1 cellular context compared by ENCODE assay signal in the genomic region with DNA sequence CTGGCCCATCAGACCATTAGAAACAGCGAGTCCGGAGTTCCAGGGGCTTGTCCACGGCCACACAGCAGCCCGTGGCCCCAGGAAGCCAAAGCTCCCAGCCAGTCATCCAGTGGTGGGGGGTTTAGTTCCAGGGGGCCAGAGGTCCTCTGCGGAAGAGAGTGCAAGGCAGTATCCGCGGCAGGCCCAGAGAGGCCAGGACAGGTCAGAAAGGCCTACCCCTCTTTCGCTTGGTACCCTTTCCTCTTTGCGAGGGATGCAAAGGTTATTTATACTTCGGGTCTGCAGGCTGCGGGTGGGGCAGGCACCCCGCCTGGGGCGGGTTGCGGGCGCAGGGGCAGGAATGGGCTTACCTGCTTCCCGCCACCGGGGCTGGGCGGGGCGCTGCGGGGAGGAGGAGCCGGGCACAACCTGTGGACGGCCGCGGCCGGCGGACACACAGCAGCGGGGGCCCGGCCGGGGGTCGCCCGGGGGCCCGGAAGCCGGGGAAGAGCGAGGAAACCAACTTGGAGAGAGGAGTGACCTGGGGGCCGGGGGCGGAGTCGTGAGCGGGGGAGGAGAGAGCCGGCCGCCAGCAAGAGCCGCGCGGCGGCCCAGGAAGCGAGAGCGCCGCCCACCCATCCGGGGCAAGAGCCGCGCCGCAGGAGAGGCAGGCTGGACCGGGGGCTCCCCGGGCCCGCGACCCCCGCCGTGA.
TF ChIP-seq lines count a peak whose summit lies in the region.

A gene with protein sequence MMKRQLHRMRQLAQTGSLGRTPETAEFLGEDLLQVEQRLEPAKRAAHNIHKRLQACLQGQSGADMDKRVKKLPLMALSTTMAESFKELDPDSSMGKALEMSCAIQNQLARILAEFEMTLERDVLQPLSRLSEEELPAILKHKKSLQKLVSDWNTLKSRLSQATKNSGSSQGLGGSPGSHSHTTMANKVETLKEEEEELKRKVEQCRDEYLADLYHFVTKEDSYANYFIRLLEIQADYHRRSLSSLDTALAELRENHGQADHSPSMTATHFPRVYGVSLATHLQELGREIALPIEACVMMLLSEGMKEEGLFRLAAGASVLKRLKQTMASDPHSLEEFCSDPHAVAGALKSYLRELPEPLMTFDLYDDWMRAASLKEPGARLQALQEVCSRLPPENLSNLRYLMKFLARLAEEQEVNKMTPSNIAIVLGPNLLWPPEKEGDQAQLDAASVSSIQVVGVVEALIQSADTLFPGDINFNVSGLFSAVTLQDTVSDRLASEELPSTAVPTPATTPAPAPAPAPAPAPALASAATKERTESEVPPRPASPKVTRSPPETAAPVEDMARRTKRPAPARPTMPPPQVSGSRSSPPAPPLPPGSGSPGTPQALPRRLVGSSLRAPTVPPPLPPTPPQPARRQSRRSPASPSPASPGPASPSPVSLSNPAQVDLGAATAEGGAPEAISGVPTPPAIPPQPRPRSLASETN (plus strand): TSS at position 600 of the 691 bp plus-strand sequence. CDS start 119 bp downstream, outside the sequence.

TF ChIP-seq in IMR-90, 13 proteins besides CTCF, POLR2A, EP300 and RAD21 (continued from another document):
- no peak for TF ChIP-seq NFE2L2 (IDR thresholded peaks at IDR 0.05; ENCODE audit: low read depth, low read length)
